Comparison of ENCODE assay signal across 12 cellular contexts in the genomic region with DNA sequence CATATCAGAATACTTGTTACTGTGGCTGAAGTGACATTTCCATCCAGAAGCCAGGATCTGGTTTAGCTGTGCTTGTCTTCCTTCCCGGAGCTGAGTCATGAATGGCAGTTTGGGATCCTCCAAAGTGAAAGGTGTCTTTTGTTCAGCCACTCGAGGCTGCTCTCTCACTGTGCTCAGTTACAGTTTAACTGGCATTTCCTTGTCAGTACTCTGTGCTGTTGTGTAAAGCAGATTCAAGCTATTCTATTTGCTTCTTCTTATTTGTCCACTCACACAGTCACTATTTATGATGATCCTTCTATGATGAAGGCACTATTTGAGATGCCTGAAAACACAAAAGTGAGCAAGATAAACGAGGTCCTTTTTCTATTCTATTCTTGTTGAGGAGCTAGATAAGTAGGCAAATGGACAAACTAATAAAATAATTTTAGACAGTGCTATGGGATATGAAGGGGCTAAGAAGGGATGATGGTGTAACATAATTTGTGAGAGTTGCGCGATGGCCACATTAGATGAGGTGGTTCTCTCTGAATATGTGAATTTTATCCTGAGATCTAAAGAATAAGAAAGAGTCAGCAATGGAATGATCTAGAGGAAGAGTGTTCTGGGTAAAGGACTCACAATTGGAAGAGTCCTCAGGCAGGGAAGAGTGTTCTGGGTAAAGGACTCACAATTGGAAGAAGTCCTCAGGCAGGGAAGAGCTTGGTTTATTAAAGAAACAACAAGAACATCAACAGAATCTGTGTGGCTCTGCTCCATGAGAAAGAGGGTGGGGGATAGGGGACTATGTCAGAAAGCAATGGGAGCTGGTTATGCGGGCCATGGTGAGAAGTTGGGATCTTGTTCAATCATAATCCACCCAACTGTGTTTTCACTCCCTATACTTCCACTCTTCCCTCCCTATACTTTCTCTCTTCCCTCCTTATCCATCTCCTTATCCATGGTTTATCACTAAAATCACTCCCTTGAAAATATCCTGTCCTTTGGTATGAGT. TPM values are rescaled to one million over a fixed set of nuclear protein-coding genes. Genes with fewer than 3 reads are reported as not detected.
DNase-seq lines count a peak whose midpoint lies in the region; ATAC-seq, FAIRE-seq and TF ChIP-seq lines count a peak whose summit lies in the region.
"Had no signal": no experiment of that assay in that cellular context is flagged by ENCODE, and none has a peak within 500 bp of the region (broad histone marks: within the 10 kb centered on the region; RNA-seq: fewer than 3 reads in every experiment).

No MANE protein-coding gene starts in this region.

- no peaks in the 10 kb centered on the region for H3K79me2 ChIP-seq in hepatocyte

- no peaks in the 10 kb centered on the region for H3K9me3 ChIP-seq in hepatocyte (ENCODE audit: low read depth)
- H3K9me3 ChIP-seq: Peyer's patch had no signal

- no peaks in the 10 kb centered on the region for H3K36me3 ChIP-seq in hepatocyte (replicated peaks; ENCODE audit: insufficient read depth, low read depth)
- H3K36me3 ChIP-seq: Peyer's patch had no signal

- peak; percentile 96 for FAIRE-seq in RCC 7860 (lab: Jason Lieb, UNC)
- FAIRE-seq: GM12878 had no signal

- ATAC-seq in GM19395 (IDR thresholded peaks at IDR 0.05; ENCODE audit: unreplicated experiment) (peak; percentile 67), HG03354 (IDR thresholded peaks at IDR 0.05; ENCODE audit: poor library complexity, severe bottlenecking, unreplicated experiment) (no peak), HG02884 (IDR thresholded peaks at IDR 0.05; ENCODE audit: unreplicated experiment) (no peak), HG03460 (IDR thresholded peaks at IDR 0.05; ENCODE audit: unreplicated experiment) (no peak), GM21515 (IDR thresholded peaks at IDR 0.05; ENCODE audit: unreplicated experiment) (no peak)
- ATAC-seq: GM12878 had no signal

- H3K4me3 ChIP-seq in hepatocyte, result no peak overlapping the region
- H3K4me3 ChIP-seq: GM12878, Peyer's patch had no signal

- peaks cover 10% of the 10 kb centered on the region for H3K4me1 ChIP-seq in hepatocyte (ENCODE audit: insufficient read depth)
- H3K4me1 ChIP-seq: Peyer's patch had no signal

- no peaks in the 10 kb centered on the region for H3K9me2 ChIP-seq in hepatocyte (replicated peaks; ENCODE audit: insufficient read depth)

- H3K4me2 ChIP-seq in hepatocyte, result peak overlapping the region; percentile 19

- no peak overlapping the region for H2AFZ ChIP-seq in hepatocyte

- DNase-seq in RCC 7860 (ENCODE audit: low spot score) (peak; percentile 96), hepatocyte (ENCODE audit: low spot score) (peak; percentile 67), stromal cell of bone marrow (ENCODE audit: low read depth) (peak; percentile 34)
- DNase-seq: activated CD4-positive, alpha-beta T cell treated with anti-CD3 and anti-CD28 coated beads, Interleukin-2, amount 50 U/mL, for 48 hours; retina had no signal

- no peak for TF ChIP-seq CTCF in hepatocyte (IDR thresholded peaks at IDR 0.05; ENCODE audit: poor library complexity)

- 63% methylated on average over 6 of the region's 6 CpGs for WGBS in hepatocyte (ENCODE audit: low lambda C conversion rate, missing lambda C conversion rate)

- no peaks in the 10 kb centered on the region for H3K27me3 ChIP-seq in hepatocyte
- H3K27me3 ChIP-seq: Peyer's patch had no signal

- peak overlapping the region; percentile 75 for H3K27ac ChIP-seq in hepatocyte

- no peaks in the 10 kb centered on the region for H4K20me1 ChIP-seq in hepatocyte (ENCODE audit: insufficient read depth, poor library complexity, severe bottlenecking)

RNA-seq across cellular contexts. Expression of gene CYP24A1, which starts 40.1 kb away (rescaled TPM):
- total RNA-seq in hepatocyte, result 1.5 and 1.9 TPM in 2 replicates
- not detected in 2 replicates for polyA plus RNA-seq in hepatocyte
- total RNA-seq: Peyer's patch had no signal
- polyA plus RNA-seq: GM12878 had no signal

Comparison
In these comparisons a context has a peak if more than half of its experiments do, and no peak if none do; other contexts are left out.
1. DNase-seq: peak in every context shown above with its lines; median percentile 96 in RCC 7860; 67 in hepatocyte; 34 in stromal cell of bone marrow.